Comparison of ENCODE assay signal across 1 cellular context in the genomic region with DNA sequence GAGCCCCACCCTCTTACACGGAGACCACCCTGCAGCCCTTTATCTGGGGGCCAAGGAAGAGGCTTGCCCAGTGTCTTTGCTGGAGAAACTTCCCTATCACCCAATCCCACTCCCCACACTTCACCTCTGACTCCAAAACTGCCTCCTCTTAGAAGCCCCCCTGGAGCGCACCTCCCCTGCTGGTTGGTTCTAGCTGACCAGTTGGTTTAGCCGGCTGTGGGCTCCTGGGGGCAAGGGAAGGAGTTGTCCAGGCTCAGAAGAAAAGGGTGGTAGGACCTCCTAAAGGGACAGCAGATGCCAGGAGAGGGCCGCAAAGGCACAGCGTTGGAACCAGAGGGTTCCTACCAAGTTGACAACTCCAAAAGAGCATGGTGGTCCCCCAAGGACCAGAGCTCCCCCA.
TF ChIP-seq lines count a peak whose summit lies in the region.

No MANE protein-coding gene starts in this region.

TF ChIP-seq in K562, 482 proteins besides CTCF, POLR2A, EP300 and RAD21:
- TF ChIP-seq ZNF354B (CRISPR knock-in tag; IDR thresholded peaks at IDR 0.05), result no peak
- TF ChIP-seq KAT8 (IDR thresholded peaks at IDR 0.05; ENCODE audit: low read depth), result no peak
- TF ChIP-seq ZFP36 (IDR thresholded peaks at IDR 0.05; ENCODE audit: low read depth, low read length, partially characterized antibody), result peak; percentile 34
- TF ChIP-seq ZNF143 (CRISPR knock-in tag; IDR thresholded peaks at IDR 0.05), result no peak
